Comparison of ENCODE assay signal across 25 cellular contexts in the genomic region with DNA sequence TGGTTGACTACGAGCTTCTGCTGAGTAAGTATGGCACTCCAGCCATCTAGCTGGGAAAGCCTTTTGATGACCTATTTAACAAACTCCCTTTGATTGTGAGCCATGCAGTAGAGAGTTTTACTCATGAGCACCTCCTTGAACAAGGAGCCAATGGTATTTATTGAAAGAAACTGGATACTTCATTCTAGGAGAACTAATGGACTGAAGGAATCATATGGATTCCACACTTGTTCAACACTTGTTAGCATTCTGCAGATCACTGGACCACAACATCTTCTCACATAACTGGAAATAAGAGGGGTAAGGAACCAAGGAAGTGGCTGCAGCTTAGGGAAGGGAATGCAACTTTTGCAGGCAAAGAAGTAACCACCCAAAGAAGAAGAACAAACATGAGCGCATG.
"Had no signal": no experiment of that assay in that cellular context is flagged by ENCODE, and none has a peak within 500 bp of the region (broad histone marks: within the 10 kb centered on the region; RNA-seq: fewer than 3 reads in every experiment).

No MANE protein-coding gene starts in this region.

- H3K36me3 ChIP-seq: gastrocnemius medialis, heart right ventricle, neural progenitor cell, ovary, right lobe of liver, stomach, thoracic aorta had no signal

- H3K9ac ChIP-seq: neural progenitor cell had no signal

- H3K27me3 Mint-ChIP-seq: central memory CD8-positive, alpha-beta T cell; naive thymus-derived CD4-positive, alpha-beta T cell; stimulated activated naive B cell treated with anti-CD40 and anti-IgM and Interleukin-4, amounts not matched to agents 10 μg/mL and 1 μg/mL and 100 μg/mL, for 72 hours had no signal

- H3K9me3 Mint-ChIP-seq: neural progenitor cell had no signal

- H3K4me3 ChIP-seq: gastrocnemius medialis, heart right ventricle, lung, neural progenitor cell, ovary, right lobe of liver, skin epidermis, stomach, thoracic aorta had no signal

- H3K9me3 ChIP-seq: ovary, right lobe of liver had no signal

- H3K4me1 ChIP-seq: gastrocnemius medialis, heart right ventricle, neural progenitor cell, right lobe of liver, stomach had no signal

- H3K4me1 Mint-ChIP-seq: central memory CD8-positive, alpha-beta T cell; neural progenitor cell; stimulated activated naive B cell treated with anti-CD40 and anti-IgM and Interleukin-4, amounts not matched to agents 10 μg/mL and 1 μg/mL and 100 μg/mL, for 72 hours had no signal

- ATAC-seq: esophagus mucosa; gastrocnemius medialis; heart right ventricle; left cardiac atrium; left ventricle myocardium superior; naive thymus-derived CD4-positive, alpha-beta T cell; right lobe of liver; stimulated activated naive B cell treated with anti-CD40 and anti-IgM and Interleukin-4, amounts not matched to agents 10 μg/mL and 1 μg/mL and 100 μg/mL, for 72 hours had no signal

- DNase-seq: effector memory CD4-positive, alpha-beta T cell; gastrocnemius medialis; heart right ventricle; hypothalamus; left cardiac atrium; left ventricle myocardium superior; mesenchymal stem cell; midbrain; naive thymus-derived CD4-positive, alpha-beta T cell; nucleus accumbens; ovary; retina; right lobe of liver; stimulated activated CD4-positive, alpha-beta T cell treated with anti-CD3 and anti-CD28 coated beads, Interleukin-2, amount 100 ng/mL, for 24 hours; stimulated activated CD4-positive, alpha-beta T cell treated with anti-CD3 and anti-CD28 coated beads, Interleukin-4, amount 100 ng/mL, for 4 hours; stimulated activated naive B cell treated with anti-CD40 and anti-IgM and Interleukin-4, amounts not matched to agents 10 μg/mL and 1 μg/mL and 100 μg/mL, for 72 hours; stomach; substantia nigra; trophoblast cell had no signal

- H3K4me2 ChIP-seq: neural progenitor cell had no signal

- H3K27ac ChIP-seq: gastrocnemius medialis, heart right ventricle, neural progenitor cell, ovary, right lobe of liver, skin epidermis, stomach, thoracic aorta had no signal

- H3K4me3 Mint-ChIP-seq: central memory CD8-positive, alpha-beta T cell; naive thymus-derived CD4-positive, alpha-beta T cell; neural progenitor cell; stimulated activated naive B cell treated with anti-CD40 and anti-IgM and Interleukin-4, amounts not matched to agents 10 μg/mL and 1 μg/mL and 100 μg/mL, for 72 hours had no signal

- H2AFZ ChIP-seq: neural progenitor cell had no signal

- H3K27ac Mint-ChIP-seq: naive thymus-derived CD4-positive, alpha-beta T cell; neural progenitor cell; stimulated activated naive B cell treated with anti-CD40 and anti-IgM and Interleukin-4, amounts not matched to agents 10 μg/mL and 1 μg/mL and 100 μg/mL, for 72 hours had no signal

- H3K27me3 ChIP-seq: gastrocnemius medialis, heart right ventricle, neural progenitor cell, ovary, right lobe of liver, stomach had no signal

- H3K36me3 Mint-ChIP-seq: neural progenitor cell; stimulated activated naive B cell treated with anti-CD40 and anti-IgM and Interleukin-4, amounts not matched to agents 10 μg/mL and 1 μg/mL and 100 μg/mL, for 72 hours had no signal
